ENCODE assay signal across 18 cellular contexts in genomic region chr14:96705422-96706092, GRCh38.
DNase-seq lines count a peak whose midpoint lies in the region; ATAC-seq, FAIRE-seq and TF ChIP-seq lines count a peak whose summit lies in the region.
"Had no signal": no experiment of that assay in that cellular context is flagged by ENCODE, and none has a peak within 500 bp of the region (broad histone marks: within the 10 kb centered on the region; RNA-seq: fewer than 3 reads in every experiment).

No MANE protein-coding gene starts in this region.

- CTCF ChIA-PET in HepG2 (lab: Yijun Ruan, JAX; ENCODE audit: low intra/inter-chr PET ratio, low total read pairs) (no interaction called here), K562 (lab: Yijun Ruan, JAX; ENCODE audit: low intra/inter-chr PET ratio) (no interaction called here)

- FAIRE-seq in HepG2 (lab: Jason Lieb, UNC) (no peak), K562 (lab: Jason Lieb, UNC) (no peak)
- FAIRE-seq: A204.1, HTR-8/SVneo had no signal

- TF ChIP-seq RAD21 in HepG2 (CRISPR knock-in tag; IDR thresholded peaks at IDR 0.05) (no peak), K562 (CRISPR knock-in tag; conservative IDR thresholded peaks at IDR 0.05 in 1 of 2, IDR thresholded peaks at IDR 0.05 in 1 of 2) (no peak)

- peak; percentile 67 for ATAC-seq in HepG2
- ATAC-seq in right lobe of liver, result no peak
- peak; percentile 45; the same call in 1 of the 3 replicates for ATAC-seq in K562
- ATAC-seq: T-cell had no signal

- H3K27me3 ChIP-seq in HepG2 (ENCODE audit: control insufficient read depth in 1 of 2, insufficient read depth in 2 of 2, low read length in 2 of 2), result peaks cover 2 to 32% of the 10 kb centered on the region in 2 experiments
- no peaks in the 10 kb centered on the region for H3K27me3 ChIP-seq in right lobe of liver
- H3K27me3 ChIP-seq in MG63, result no peaks in the 10 kb centered on the region
- H3K27me3 ChIP-seq in K562 (ENCODE audit: control insufficient read depth in 2 of 2, insufficient read depth in 2 of 2, low read length in 2 of 2), result peaks cover 25 to 57% of the 10 kb centered on the region in 2 experiments; a peak in 4 of 5 replicates
- H3K27me3 ChIP-seq in Peyer's patch, result no peaks in the 10 kb centered on the region

- H3K4me2 ChIP-seq in HepG2 (ENCODE audit: low read depth, low read length) (no peak overlapping the region), K562 (ENCODE audit: insufficient read depth, low read length) (no peak overlapping the region)
- H3K4me2 ChIP-seq: PC-9 had no signal

- H2AFZ ChIP-seq in HepG2 (ENCODE audit: low read length), result no peak overlapping the region
- no peak overlapping the region; the same call in 1 of the 2 replicates for H2AFZ ChIP-seq in K562 (ENCODE audit: low read depth, low read length)
- H2AFZ ChIP-seq: PC-9 had no signal

- H3K9me3 ChIP-seq in HepG2 (ENCODE audit: low read length) (no peaks in the 10 kb centered on the region), right lobe of liver (no peaks in the 10 kb centered on the region), MG63 (no peaks in the 10 kb centered on the region), K562 (replicated peaks; ENCODE audit: control insufficient read depth, insufficient read depth, low read depth, low read length) (no peaks in the 10 kb centered on the region), Peyer's patch (no peaks in the 10 kb centered on the region)

- no peak for TF ChIP-seq CTCF in HepG2 (CRISPR knock-in tag; IDR thresholded peaks at IDR 0.05)
- TF ChIP-seq CTCF in right lobe of liver (IDR thresholded peaks at IDR 0.05), result no peak
- TF ChIP-seq CTCF in K562 (IDR thresholded peaks at IDR 0.05 in 2 of 3, conservative IDR thresholded peaks at IDR 0.05 in 1 of 3; ENCODE audit: insufficient read depth in 2 of 3, low read depth in 1 of 3, low read length in 3 of 3), result no peak
- no peak for TF ChIP-seq CTCF in Peyer's patch (IDR thresholded peaks at IDR 0.05)

- H3K9ac ChIP-seq in HepG2 (ENCODE audit: insufficient read depth, low read depth, low read length), result no peak overlapping the region
- H3K9ac ChIP-seq in K562 (ENCODE audit: insufficient read depth in 1 of 2, low read depth in 2 of 2, low read length in 2 of 2), result no peak overlapping the region

- 11% methylated on average over 8 of the region's 10 CpGs for WGBS in HepG2 (ENCODE audit: low lambda C conversion rate)
- 45% methylated on average over 6 of the region's 10 CpGs for WGBS in right lobe of liver (ENCODE audit: insufficient coverage, low coverage, low lambda C conversion rate, missing lambda C conversion rate)
- WGBS in K562 (ENCODE audit: insufficient coverage, low coverage, missing lambda C conversion rate), result 1% methylated on average over 9 of the region's 10 CpGs

- DNase-seq in HepG2 (ENCODE audit: low spot score), result no peak
- no peak for DNase-seq in right lobe of liver
- DNase-seq in MG63, result peak; percentile 19
- DNase-seq in K562 (ENCODE audit: extremely low read depth in 1 of 4, low spot score in 3 of 4), result no peak
- DNase-seq in GOT3 (lab: John Stamatoyannopoulos, UW), result no peak
- no peak for DNase-seq in Peyer's patch
- DNase-seq in NCI-H1694 (lab: John Stamatoyannopoulos, UW), result no peak
- DNase-seq: H7, NCI-H187 treated with DMSO at 0.1 percent for 48 hours, NCI-H345, NCI-H526, PC-9, Right ventricle myocardium superior, T-cell had no signal

- H3K27ac ChIP-seq in HepG2 (ENCODE audit: extremely low read length, insufficient read depth, low read length) (no peak overlapping the region), right lobe of liver (no peak overlapping the region), K562 (ENCODE audit: extremely low read depth, low read depth, low read length) (no peak overlapping the region), Peyer's patch (no peak overlapping the region)
- H3K27ac ChIP-seq: C4-2B, PC-9, SK-N-MC had no signal

- H3K4me3 ChIP-seq in HepG2 (replicated peaks in 1 of 3; ENCODE audit: insufficient read depth in 1 of 3, low read depth in 2 of 3, low read length in 3 of 3) (no peak overlapping the region; a peak in 1 of 6 replicates), right lobe of liver (no peak overlapping the region), MG63 (no peak overlapping the region), K562 (no peak overlapping the region), Peyer's patch (no peak overlapping the region)
- H3K4me3 ChIP-seq: PC-9, SK-N-MC had no signal

- intact Hi-C loops in HepG2 (cut with micrococcal nuclease; ENCODE audit: unreplicated experiment) (no loop called here), right lobe of liver (cut with DNase I) (no loop called here), K562 (cut with micrococcal nuclease) (no loop called here)

- no peaks in the 10 kb centered on the region for H3K9me1 ChIP-seq in K562 (ENCODE audit: control insufficient read depth, insufficient read depth, low read length)

- in situ Hi-C loops in HepG2 (cut with HindIII; ENCODE audit: extremely low pct_ligation_motif_present, low pct_unique_long_range_greater_than_20kb) (no loop called here), K562 (cut with MboI) (no loop called here)

- TF ChIP-seq POLR2A in HepG2 (IDR thresholded peaks at IDR 0.05; ENCODE audit: insufficient read depth in 1 of 2, low read depth in 2 of 2, low read length in 2 of 2) (no peak), right lobe of liver (IDR thresholded peaks at IDR 0.05) (no peak), K562 (conservative IDR thresholded peaks at IDR 0.05) (no peak), Peyer's patch (IDR thresholded peaks at IDR 0.05) (no peak)

- no peaks in the 10 kb centered on the region for H3K36me3 ChIP-seq in HepG2 (replicated peaks in 1 of 2; ENCODE audit: control insufficient read depth in 1 of 2, insufficient read depth in 2 of 2, low read length in 2 of 2)
- no peaks in the 10 kb centered on the region for H3K36me3 ChIP-seq in right lobe of liver
- H3K36me3 ChIP-seq in MG63, result no peaks in the 10 kb centered on the region
- no peaks in the 10 kb centered on the region for H3K36me3 ChIP-seq in K562 (ENCODE audit: control insufficient read depth, insufficient read depth, low read length)
- H3K36me3 ChIP-seq in Peyer's patch, result no peaks in the 10 kb centered on the region

- no peak for TF ChIP-seq EP300 in HepG2 (IDR thresholded peaks at IDR 0.05; ENCODE audit: low read depth in 2 of 2, low read length in 2 of 2)
- no peak for TF ChIP-seq EP300 in HepG2 (CRISPR knock-in tag; IDR thresholded peaks at IDR 0.05; ENCODE audit: borderline replicate concordance)
- TF ChIP-seq EP300 in K562 (IDR thresholded peaks at IDR 0.05; ENCODE audit: low read length), result no peak

- H4K20me1 ChIP-seq in HepG2 (ENCODE audit: insufficient read depth, low read length), result no peaks in the 10 kb centered on the region
- no peaks in the 10 kb centered on the region for H4K20me1 ChIP-seq in K562 (replicated peaks; ENCODE audit: control insufficient read depth, insufficient read depth, low read length)

- H3K4me1 ChIP-seq in HepG2 (ENCODE audit: insufficient read depth, low read length) (no peaks in the 10 kb centered on the region), right lobe of liver (no peaks in the 10 kb centered on the region), K562 (replicated peaks in 1 of 2; ENCODE audit: control insufficient read depth in 2 of 2, insufficient read depth in 2 of 2, low read length in 2 of 2) (peaks cover 0 to 3% of the 10 kb centered on the region in 2 experiments; a peak in 1 of 5 replicates), Peyer's patch (no peaks in the 10 kb centered on the region)

- BruUV-seq in HepG2 (replicated peaks; lab: Mats Ljungman, UMichigan) (no TSS peak), K562 (replicated peaks; lab: Mats Ljungman, UMichigan) (no TSS peak)

- H3K79me2 ChIP-seq in HepG2 (ENCODE audit: insufficient read depth, low read length) (no peaks in the 10 kb centered on the region), K562 (ENCODE audit: control insufficient read depth, insufficient read depth, low read length) (no peaks in the 10 kb centered on the region)

- POLR2A ChIA-PET in HepG2 (lab: Yijun Ruan, JAX), result no interaction called here
- POLR2A ChIA-PET in K562 (lab: Yijun Ruan, JAX), result no interaction called here

TF ChIP-seq in HepG2, 621 proteins besides CTCF, POLR2A, EP300 and RAD21:
- TF ChIP-seq, protein P1, sequence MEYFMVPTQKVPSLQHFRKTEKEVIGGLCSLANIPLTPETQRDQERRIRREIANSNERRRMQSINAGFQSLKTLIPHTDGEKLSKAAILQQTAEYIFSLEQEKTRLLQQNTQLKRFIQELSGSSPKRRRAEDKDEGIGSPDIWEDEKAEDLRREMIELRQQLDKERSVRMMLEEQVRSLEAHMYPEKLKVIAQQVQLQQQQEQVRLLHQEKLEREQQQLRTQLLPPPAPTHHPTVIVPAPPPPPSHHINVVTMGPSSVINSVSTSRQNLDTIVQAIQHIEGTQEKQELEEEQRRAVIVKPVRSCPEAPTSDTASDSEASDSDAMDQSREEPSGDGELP (IDR thresholded peaks at IDR 0.05; ENCODE audit: borderline replicate concordance, low read depth), result peak; percentile 30; the same call in 1 of the 2 replicates
- no peak for TF ChIP-seq ZNF382 (CRISPR knock-in tag; IDR thresholded peaks at IDR 0.05; ENCODE audit: borderline replicate concordance)

TF ChIP-seq in K562, 482 proteins besides CTCF, POLR2A, EP300 and RAD21 (continues in another document):
- TF ChIP-seq ZC3H4 (CRISPR knock-in tag; IDR thresholded peaks at IDR 0.05; ENCODE audit: borderline replicate concordance), result no peak
- peak; percentile 55 for TF ChIP-seq ATF7 (IDR thresholded peaks at IDR 0.05)
- no peak for TF ChIP-seq HCFC1 (IDR thresholded peaks at IDR 0.05; ENCODE audit: low read depth, low read length)
- 0 out of 2 replicates have a peak, but pooled peaks have one; percentile 29 for TF ChIP-seq JUND (IDR thresholded peaks at IDR 0.05; ENCODE audit: borderline replicate concordance, low read depth, low read length)
- peak; percentile 71; the same call in 2 of the 3 replicates for TF ChIP-seq JUND (tag; IDR thresholded peaks at IDR 0.05; ENCODE audit: borderline replicate concordance, low read depth, low read length)
- TF ChIP-seq DACH1 (IDR thresholded peaks at IDR 0.05; ENCODE audit: partially characterized antibody), result peak; percentile 10
- TF ChIP-seq TFE3 (CRISPR knock-in tag; IDR thresholded peaks at IDR 0.05), result no peak
- no peak for TF ChIP-seq PHB (CRISPR knock-in tag; IDR thresholded peaks at IDR 0.05)
- TF ChIP-seq CBX5 (IDR thresholded peaks at IDR 0.05; ENCODE audit: borderline replicate concordance, low read depth), result no peak

Comparison
In these comparisons a context has a peak if more than half of its experiments do, and no peak if none do; other contexts are left out.
1. ATAC-seq: peak in HepG2 (single experiment) and K562 (single experiment); none in right lobe of liver (0 of 4).